Comparison of ENCODE assay signal across 12 cellular contexts in genomic region chr17:77666480-77666879, GRCh38.
DNase-seq lines count a peak whose midpoint lies in the region; ATAC-seq, FAIRE-seq and TF ChIP-seq lines count a peak whose summit lies in the region.
"Had no signal": no experiment of that assay in that cellular context is flagged by ENCODE, and none has a peak within 500 bp of the region (broad histone marks: within the 10 kb centered on the region; RNA-seq: fewer than 3 reads in every experiment).

No MANE protein-coding gene starts in this region.

- H3K9me3 Mint-ChIP-seq in activated naive CD4-positive, alpha-beta T cell treated with anti-CD3 and anti-CD28 coated beads, Interleukin-2, amount 10 ng/mL, durations not matched to agents 7 days and 5 days: peaks cover 22% of the 10 kb centered on the region
- peaks cover 18% of the 10 kb centered on the region for H3K9me3 Mint-ChIP-seq in activated naive CD8-positive, alpha-beta T cell treated with anti-CD3 and anti-CD28 coated beads, Interleukin-2, amount 10 ng/mL, durations not matched to agents 7 days and 5 days
- peaks cover 6% of the 10 kb centered on the region for H3K9me3 Mint-ChIP-seq in Calu3 (ENCODE audit: low read depth, unreplicated experiment)

- peaks cover 30% of the 10 kb centered on the region for H3K36me3 Mint-ChIP-seq in activated naive CD4-positive, alpha-beta T cell treated with anti-CD3 and anti-CD28 coated beads, Interleukin-2, amount 10 ng/mL, durations not matched to agents 7 days and 5 days
- H3K36me3 Mint-ChIP-seq in activated naive CD8-positive, alpha-beta T cell treated with anti-CD3 and anti-CD28 coated beads, Interleukin-2, amount 10 ng/mL, durations not matched to agents 7 days and 5 days: peaks cover 38% of the 10 kb centered on the region
- H3K36me3 Mint-ChIP-seq in Calu3 (ENCODE audit: insufficient read depth, unreplicated experiment): no peaks in the 10 kb centered on the region

- H3K4me3 ChIP-seq in thymus (ENCODE audit: low read length) (peak overlapping the region; percentile 47), right lobe of liver (no peak overlapping the region)
- H3K4me3 ChIP-seq: psoas muscle, stomach had no signal

- TF ChIP-seq POLR2A in right lobe of liver (IDR thresholded peaks at IDR 0.05) (no peak), H54 (IDR thresholded peaks at IDR 0.05; ENCODE audit: low read depth, low read length) (no peak)

- no peak for TF ChIP-seq CTCF in Calu3 (IDR thresholded peaks at IDR 0.05; ENCODE audit: unreplicated experiment)
- no peak for TF ChIP-seq CTCF in right lobe of liver (IDR thresholded peaks at IDR 0.05)

- peaks cover 10% of the 10 kb centered on the region for H3K27me3 Mint-ChIP-seq in activated naive CD4-positive, alpha-beta T cell treated with anti-CD3 and anti-CD28 coated beads, Interleukin-2, amount 10 ng/mL, durations not matched to agents 7 days and 5 days
- peaks cover 6% of the 10 kb centered on the region for H3K27me3 Mint-ChIP-seq in activated naive CD8-positive, alpha-beta T cell treated with anti-CD3 and anti-CD28 coated beads, Interleukin-2, amount 10 ng/mL, durations not matched to agents 7 days and 5 days
- H3K27me3 Mint-ChIP-seq in Calu3 (ENCODE audit: unreplicated experiment): peaks cover 88% of the 10 kb centered on the region

- peaks cover 1% of the 10 kb centered on the region for H3K9me3 ChIP-seq in thymus (ENCODE audit: control insufficient read depth)
- peaks cover 0 to 6% (median 0%) of the 10 kb centered on the region in 4 donors for H3K9me3 ChIP-seq in right lobe of liver

- 10% methylated on average over 6 of the region's 6 CpGs for WGBS in thymus
- 15% methylated on average over 4 of the region's 6 CpGs for WGBS in right lobe of liver (ENCODE audit: insufficient coverage, low coverage, low lambda C conversion rate, missing lambda C conversion rate)

- H3K36me3 ChIP-seq in thymus (ENCODE audit: control insufficient read depth, insufficient read depth): no peaks in the 10 kb centered on the region
- no peaks in the 10 kb centered on the region for H3K36me3 ChIP-seq in right lobe of liver
- H3K36me3 ChIP-seq: stomach had no signal

- H3K4me1 ChIP-seq in thymus (ENCODE audit: control insufficient read depth, insufficient read depth, low read length) (peaks cover 18% of the 10 kb centered on the region), right lobe of liver (no peaks in the 10 kb centered on the region)
- H3K4me1 ChIP-seq: psoas muscle had no signal

- peak overlapping the region; percentile 99 for H3K27ac Mint-ChIP-seq in activated naive CD4-positive, alpha-beta T cell treated with anti-CD3 and anti-CD28 coated beads, Interleukin-2, amount 10 ng/mL, durations not matched to agents 7 days and 5 days
- peak overlapping the region; percentile 95 for H3K27ac Mint-ChIP-seq in activated naive CD8-positive, alpha-beta T cell treated with anti-CD3 and anti-CD28 coated beads, Interleukin-2, amount 10 ng/mL, durations not matched to agents 7 days and 5 days
- H3K27ac Mint-ChIP-seq in Calu3 (ENCODE audit: unreplicated experiment): no peak overlapping the region

- no TSS peak for BruUV-seq in Calu3 (replicated peaks; lab: Mats Ljungman, UMichigan)

- intact Hi-C loops in Calu3 (cut with micrococcal nuclease; ENCODE audit: unreplicated experiment): loop anchor here (5.0 kb wide), 1 partner anchor 124 kb away; no protein-coding TSS in a partner anchor
- intact Hi-C loops in right lobe of liver (cut with DNase I): no loop called here

- H3K27me3 ChIP-seq in thymus (ENCODE audit: control insufficient read depth, insufficient read depth): no peaks in the 10 kb centered on the region
- no peaks in the 10 kb centered on the region for H3K27me3 ChIP-seq in right lobe of liver
- H3K27me3 ChIP-seq: stomach had no signal

- POLR2A ChIA-PET in activated naive CD8-positive, alpha-beta T cell treated with anti-CD3 and anti-CD28 coated beads, Interleukin-2, amount 10 ng/mL, durations not matched to agents 7 days and 5 days (lab: Charles Lee): interaction anchor here (0.7 to 3.0 kb wide), 11 partner anchors 16 to 291 kb away, joined by 3 to 19 read pairs (median 5); partner anchors contain the start of gene TNRC6C

- H3K4me3 Mint-ChIP-seq in activated naive CD4-positive, alpha-beta T cell treated with anti-CD3 and anti-CD28 coated beads, Interleukin-2, amount 10 ng/mL, durations not matched to agents 7 days and 5 days: peak overlapping the region; percentile 78
- peak overlapping the region; percentile 92 for H3K4me3 Mint-ChIP-seq in activated naive CD8-positive, alpha-beta T cell treated with anti-CD3 and anti-CD28 coated beads, Interleukin-2, amount 10 ng/mL, durations not matched to agents 7 days and 5 days
- no peak overlapping the region for H3K4me3 Mint-ChIP-seq in Calu3 (ENCODE audit: low read depth, unreplicated experiment)

- no peak for FAIRE-seq in H54 (lab: Jason Lieb, UNC)
- FAIRE-seq: G401.6, kidney had no signal

- H3K27ac ChIP-seq in thymus (ENCODE audit: low read depth) (peak overlapping the region; percentile 98), right lobe of liver (no peak overlapping the region)
- H3K27ac ChIP-seq: psoas muscle had no signal

- peak; percentile 50 for DNase-seq in activated naive CD4-positive, alpha-beta T cell treated with anti-CD3 and anti-CD28 coated beads, Interleukin-2, amount 10 ng/mL, durations not matched to agents 7 days and 5 days
- DNase-seq in activated naive CD4-positive, alpha-beta T cell treated with anti-CD3 and anti-CD28 coated beads, Interleukin-2, amount 50 U/mL, for 16 hours: no peak
- DNase-seq in NOMO-1 treated with dmso at 0.1 percent for 144 hours (lab: John Stamatoyannopoulos, UW; ENCODE audit: unreplicated experiment) (peak; percentile 48), Calu3 (no peak), right lobe of liver (no peak), H54 (ENCODE audit: insufficient read length, low spot score) (no peak)
- no peak for DNase-seq in activated naive CD8-positive, alpha-beta T cell treated with anti-CD3 and anti-CD28 coated beads, Interleukin-2, amount 10 ng/mL, durations not matched to agents 7 days and 5 days
- DNase-seq: kidney, psoas muscle, stomach had no signal

- CTCF ChIA-PET in activated naive CD4-positive, alpha-beta T cell treated with anti-CD3 and anti-CD28 coated beads, Interleukin-2, amount 10 ng/mL, durations not matched to agents 7 days and 5 days (lab: Charles Lee): interaction anchor here (1.1 to 1.4 kb wide), 2 partner anchors 21 to 55 kb away, joined by 3 to 6 read pairs; no protein-coding TSS in a partner anchor
- CTCF ChIA-PET in Calu3 (lab: Charles Lee): no interaction called here

- peak; percentile 53 for ATAC-seq in activated naive CD8-positive, alpha-beta T cell treated with anti-CD3 and anti-CD28 coated beads, Interleukin-2, amount 10 ng/mL, durations not matched to agents 7 days and 5 days (ENCODE audit: low read depth)
- no peak for ATAC-seq in right lobe of liver
- ATAC-seq: psoas muscle had no signal

- peaks cover 64% of the 10 kb centered on the region for H3K4me1 Mint-ChIP-seq in activated naive CD4-positive, alpha-beta T cell treated with anti-CD3 and anti-CD28 coated beads, Interleukin-2, amount 10 ng/mL, durations not matched to agents 7 days and 5 days
- H3K4me1 Mint-ChIP-seq in activated naive CD8-positive, alpha-beta T cell treated with anti-CD3 and anti-CD28 coated beads, Interleukin-2, amount 10 ng/mL, durations not matched to agents 7 days and 5 days: peaks cover 36% of the 10 kb centered on the region
- H3K4me1 Mint-ChIP-seq in Calu3 (ENCODE audit: low read depth, unreplicated experiment): no peaks in the 10 kb centered on the region

Comparison
In these comparisons a context has a peak if more than half of its experiments do, and no peak if none do; other contexts are left out.
1. DNase-seq: peak in activated naive CD4-positive, alpha-beta T cell treated with anti-CD3 and anti-CD28 coated beads, Interleukin-2, amount 10 ng/mL, durations not matched to agents 7 days and 5 days (single experiment) and NOMO-1 treated with dmso at 0.1 percent for 144 hours (single experiment); none in activated naive CD4-positive, alpha-beta T cell treated with anti-CD3 and anti-CD28 coated beads, Interleukin-2, amount 50 U/mL, for 16 hours (single experiment), activated naive CD8-positive, alpha-beta T cell treated with anti-CD3 and anti-CD28 coated beads, Interleukin-2, amount 10 ng/mL, durations not matched to agents 7 days and 5 days (single experiment), Calu3 (single experiment), right lobe of liver (0 of 3) and H54 (single experiment).